In genomic region chr1:114764689-114765088, GRCh38 we compare ENCODE assay signal across 22 cellular contexts. TPM values are rescaled to one million over a fixed set of nuclear protein-coding genes. Genes with fewer than 3 reads are reported as not detected.
DNase-seq lines count a peak whose midpoint lies in the region; ATAC-seq and TF ChIP-seq lines count a peak whose summit lies in the region.
"Had no signal": no experiment of that assay in that cellular context is flagged by ENCODE, and none has a peak within 500 bp of the region (broad histone marks: within the 10 kb centered on the region; RNA-seq: fewer than 3 reads in every experiment).

No MANE protein-coding gene starts in this region.

- H4K8ac ChIP-seq in H9 (replicated peaks; ENCODE audit: insufficient read length, low read depth, low read length), result no peak overlapping the region

- no peak overlapping the region for H2BK15ac ChIP-seq in H9 (ENCODE audit: low read depth, low read length)

- H3K9me3 Mint-ChIP-seq in H9 (peaks cover 0 to 5% of the 10 kb centered on the region in 2 experiments; a peak in 2 of 5 replicates), progenitor cell of endocrine pancreas (ENCODE audit: low read depth) (peaks cover 2% of the 10 kb centered on the region)
- H3K9me3 Mint-ChIP-seq: activated T-helper 17 cell treated with anti-CD3 and anti-CD28 coated beads, Interleukin-2, amount 50 U/mL, for 72 hours had no signal

- no peak for ATAC-seq in foreskin keratinocyte
- ATAC-seq: activated T-helper 17 cell treated with anti-CD3 and anti-CD28 coated beads, Interleukin-2, amount 50 U/mL, for 72 hours; body of pancreas; stimulated activated naive CD8-positive, alpha-beta T cell treated with anti-CD3 and anti-CD28 coated beads, Interleukin-15, amount 100 ng/mL, for 72 hours had no signal

- no peaks in the 10 kb centered on the region for H3K4me1 Mint-ChIP-seq in H9
- no peaks in the 10 kb centered on the region for H3K4me1 Mint-ChIP-seq in progenitor cell of endocrine pancreas (ENCODE audit: low read depth)
- H3K4me1 Mint-ChIP-seq: activated naive CD8-positive, alpha-beta T cell treated with anti-CD3 and anti-CD28 coated beads, Interleukin-2, amount 10 ng/mL, durations not matched to agents 7 days and 5 days; activated T-helper 17 cell treated with anti-CD3 and anti-CD28 coated beads, Interleukin-2, amount 50 U/mL, for 72 hours; stimulated activated naive CD8-positive, alpha-beta T cell treated with anti-CD3 and anti-CD28 coated beads, Interleukin-15, amount 100 ng/mL, for 72 hours had no signal

- H2AFZ ChIP-seq in H9 (ENCODE audit: low read length), result no peak overlapping the region

- no peak overlapping the region for H3K9ac ChIP-seq in H9 (ENCODE audit: extremely low read depth, insufficient read length, low read length)
- H3K9ac ChIP-seq: BLaER1 treated with 17β-estradiol and CSF1 and Interleukin-3, amounts not matched to agents 10 nM and 100 nM had no signal

- TF ChIP-seq CTCF in H9 (conservative IDR thresholded peaks at IDR 0.05) (peak; percentile 35; the same call in 2 of the 3 replicates), cardiac fibroblast (IDR thresholded peaks at IDR 0.05; ENCODE audit: low read depth, low read length) (peak; percentile 23), progenitor cell of endocrine pancreas (IDR thresholded peaks at IDR 0.05; ENCODE audit: unreplicated experiment) (peak; percentile 27), foreskin keratinocyte (conservative IDR thresholded peaks at IDR 0.05) (no peak)

- H3K18ac ChIP-seq in H9 (ENCODE audit: insufficient read length, low read depth, low read length), result no peak overlapping the region

- H3K27ac ChIP-seq in H9 (ENCODE audit: insufficient read length, low read depth, low read length) (no peak overlapping the region), foreskin keratinocyte (no peak overlapping the region)
- H3K27ac ChIP-seq: BLaER1 treated with 17β-estradiol and CSF1 and Interleukin-3, amounts not matched to agents 10 nM and 100 nM; body of pancreas; spleen had no signal

- no peak overlapping the region for H2BK12ac ChIP-seq in H9 (ENCODE audit: insufficient read length, low read depth, low read length)

- H3K9me3 ChIP-seq in H9 (ENCODE audit: control insufficient read depth, low read depth, low read length), result no peaks in the 10 kb centered on the region
- H3K9me3 ChIP-seq: body of pancreas had no signal

- no CpG with 5 or more reads among the region's 4 CpGs for WGBS in H9 (ENCODE audit: extremely low coverage, insufficient read length, low lambda C conversion rate)

- no peak overlapping the region for H3K4me2 ChIP-seq in H9 (ENCODE audit: insufficient read depth, insufficient read length, low read length)
- H3K4me2 ChIP-seq: BLaER1 treated with 17β-estradiol and CSF1 and Interleukin-3, amounts not matched to agents 10 nM and 100 nM had no signal

- no peak overlapping the region for H4K91ac ChIP-seq in H9 (ENCODE audit: insufficient read length, low read depth, low read length)

- H3K27me3 ChIP-seq in H9 (ENCODE audit: insufficient read depth, low read length) (no peaks in the 10 kb centered on the region), foreskin keratinocyte (no peaks in the 10 kb centered on the region)
- H3K27me3 ChIP-seq: BLaER1 treated with 17β-estradiol and CSF1 and Interleukin-3, amounts not matched to agents 10 nM and 100 nM; body of pancreas; spleen had no signal

- no peaks in the 10 kb centered on the region for H3K79me1 ChIP-seq in H9 (ENCODE audit: insufficient read depth, low read depth, low read length, poor library complexity, severe bottlenecking)

- no peak overlapping the region for H3K23ac ChIP-seq in H9 (ENCODE audit: insufficient read length, low read depth, low read length)

- H2BK20ac ChIP-seq in H9 (ENCODE audit: low read depth, low read length, poor library complexity, severe bottlenecking), result no peak overlapping the region

- no peaks in the 10 kb centered on the region for H4K20me1 ChIP-seq in H9 (ENCODE audit: control insufficient read depth, insufficient read depth, insufficient read length)
- H4K20me1 ChIP-seq: BLaER1 treated with 17β-estradiol and CSF1 and Interleukin-3, amounts not matched to agents 10 nM and 100 nM had no signal

- H3K36me3 Mint-ChIP-seq in H9 (ENCODE audit: insufficient read depth in 1 of 3, low read depth in 3 of 3) (no peaks in the 10 kb centered on the region; a peak in 1 of 7 replicates), progenitor cell of endocrine pancreas (ENCODE audit: insufficient read depth) (no peaks in the 10 kb centered on the region)

- H3K79me2 ChIP-seq in H9 (ENCODE audit: insufficient read depth, low read length), result no peaks in the 10 kb centered on the region

- H3K4me3 ChIP-seq in cardiac fibroblast (replicated peaks in 1 of 2; ENCODE audit: low read depth in 2 of 2, low read length in 2 of 2), result no peak overlapping the region
- H3K4me3 ChIP-seq: BLaER1 treated with 17β-estradiol and CSF1 and Interleukin-3, amounts not matched to agents 10 nM and 100 nM; body of pancreas; spleen had no signal

- no peak overlapping the region for H3K56ac ChIP-seq in H9 (ENCODE audit: insufficient read length, low read depth, low read length)

- no peaks in the 10 kb centered on the region for H3K4me1 ChIP-seq in H9 (ENCODE audit: insufficient read depth, low read length)
- H3K4me1 ChIP-seq in foreskin keratinocyte, result no peaks in the 10 kb centered on the region
- H3K4me1 ChIP-seq: BLaER1 treated with 17β-estradiol and CSF1 and Interleukin-3, amounts not matched to agents 10 nM and 100 nM; body of pancreas; spleen had no signal

- H4K5ac ChIP-seq in H9 (ENCODE audit: insufficient read length, low read depth, low read length), result no peak overlapping the region

- no peak overlapping the region for H3T11ph ChIP-seq in H9 (ENCODE audit: low read length)

- H2AK5ac ChIP-seq in H9 (ENCODE audit: insufficient read length, low read length), result no peak overlapping the region

- no peak overlapping the region for H3K4ac ChIP-seq in H9 (ENCODE audit: low read depth, low read length)

- H3K27ac Mint-ChIP-seq in H9 (no peak overlapping the region), progenitor cell of endocrine pancreas (no peak overlapping the region)
- H3K27ac Mint-ChIP-seq: activated naive CD8-positive, alpha-beta T cell treated with anti-CD3 and anti-CD28 coated beads, Interleukin-2, amount 10 ng/mL, durations not matched to agents 7 days and 5 days; activated T-helper 17 cell treated with anti-CD3 and anti-CD28 coated beads, Interleukin-2, amount 50 U/mL, for 72 hours; stimulated activated naive CD8-positive, alpha-beta T cell treated with anti-CD3 and anti-CD28 coated beads, Interleukin-15, amount 100 ng/mL, for 72 hours had no signal

- H2BK120ac ChIP-seq in H9 (ENCODE audit: low read depth, low read length, poor library complexity, severe bottlenecking), result no peak overlapping the region

- H3K27me3 Mint-ChIP-seq in H9 (ENCODE audit: low read depth) (no peaks in the 10 kb centered on the region; the same call in 1 of the 2 replicates), progenitor cell of endocrine pancreas (peaks cover 5% of the 10 kb centered on the region)
- H3K27me3 Mint-ChIP-seq: activated naive CD8-positive, alpha-beta T cell treated with anti-CD3 and anti-CD28 coated beads, Interleukin-2, amount 10 ng/mL, durations not matched to agents 7 days and 5 days; activated T-helper 17 cell treated with anti-CD3 and anti-CD28 coated beads, Interleukin-2, amount 50 U/mL, for 72 hours; stimulated activated naive CD8-positive, alpha-beta T cell treated with anti-CD3 and anti-CD28 coated beads, Interleukin-15, amount 100 ng/mL, for 72 hours had no signal

- H3K23me2 ChIP-seq in H9 (ENCODE audit: insufficient read length, low read depth, low read length, poor library complexity, severe bottlenecking), result no peaks in the 10 kb centered on the region

- H3K4me3 Mint-ChIP-seq in H9 (no peak overlapping the region; a peak in 1 of 5 replicates), progenitor cell of endocrine pancreas (ENCODE audit: low read depth) (no peak overlapping the region)
- H3K4me3 Mint-ChIP-seq: activated naive CD8-positive, alpha-beta T cell treated with anti-CD3 and anti-CD28 coated beads, Interleukin-2, amount 10 ng/mL, durations not matched to agents 7 days and 5 days; activated T-helper 17 cell treated with anti-CD3 and anti-CD28 coated beads, Interleukin-2, amount 50 U/mL, for 72 hours; stimulated activated naive CD8-positive, alpha-beta T cell treated with anti-CD3 and anti-CD28 coated beads, Interleukin-15, amount 100 ng/mL, for 72 hours had no signal

- no peak overlapping the region for H2BK5ac ChIP-seq in H9 (ENCODE audit: insufficient read length, low read length)

- peak; percentile 37 for DNase-seq in DMS53 (lab: John Stamatoyannopoulos, UW)
- no peak for DNase-seq in DMS53 treated with DMSO at 0.1 percent for 48 hours (lab: John Stamatoyannopoulos, UW; ENCODE audit: unreplicated experiment)
- DNase-seq in H9, result no peak
- no peak for DNase-seq in cardiac fibroblast (ENCODE audit: low read depth in 2 of 2)
- no peak for DNase-seq in progenitor cell of endocrine pancreas (ENCODE audit: low spot score, unreplicated experiment)
- DNase-seq in stimulated activated CD4-positive, alpha-beta T cell treated with anti-CD3 and anti-CD28 coated beads, Interleukin-4, amount 100 ng/mL, for 1 hour, result no peak
- DNase-seq in NCI-H345 (lab: John Stamatoyannopoulos, UW), result no peak
- DNase-seq in foreskin keratinocyte, result no peak
- DNase-seq: activated CD4-positive, alpha-beta T cell treated with anti-CD3 and anti-CD28 coated beads for 48 hours; activated naive CD8-positive, alpha-beta T cell treated with anti-CD3 and anti-CD28 coated beads, Interleukin-2, amount 10 ng/mL, durations not matched to agents 7 days and 5 days; body of pancreas; foreskin fibroblast; H7; hypothalamus; NCI-H1417; occipital lobe; stimulated activated CD4-positive, alpha-beta T cell treated with anti-CD3 and anti-CD28 coated beads, Interleukin-4, amount 100 ng/mL, for 4 hours; stimulated activated naive CD8-positive, alpha-beta T cell treated with anti-CD3 and anti-CD28 coated beads, Interleukin-15, amount 100 ng/mL, for 72 hours; trophoblast cell had no signal

- H3K14ac ChIP-seq in H9 (ENCODE audit: insufficient read depth, low read length), result no peak overlapping the region

RNA-seq across cellular contexts. Expression of gene CSDE1, which starts 6.9 kb away (rescaled TPM):
- total RNA-seq in H9 (2021), result 630 and 645 TPM in 2 replicates
- total RNA-seq in progenitor cell of endocrine pancreas, result 606 and 628 TPM in 2 replicates
- total RNA-seq in foreskin keratinocyte, result 319 and 325 TPM in 2 replicates
- polyA plus RNA-seq in foreskin keratinocyte, result 115 and 141 TPM in 2 replicates

RNA-seq across cellular contexts. Expression of gene SIKE1, which starts 15.8 kb away (rescaled TPM):
- total RNA-seq in H9 (2021) (75.3 and 75.5 TPM in 2 replicates), progenitor cell of endocrine pancreas (52.0 and 60.0 TPM in 2 replicates), foreskin keratinocyte (44.0 and 44.3 TPM in 2 replicates)
- polyA plus RNA-seq in foreskin keratinocyte, result 24.0 and 27.6 TPM in 2 replicates

RNA-seq across cellular contexts. Expression of gene NRAS, which starts 48.1 kb away (rescaled TPM):
- 72.9 and 73.4 TPM in 2 replicates for total RNA-seq in H9 (2021)
- total RNA-seq in progenitor cell of endocrine pancreas, result 58.9 and 59.1 TPM in 2 replicates
- total RNA-seq in foreskin keratinocyte, result 64.0 and 64.5 TPM in 2 replicates
- polyA plus RNA-seq in foreskin keratinocyte, result 20.9 and 24.3 TPM in 2 replicates
